ENCODE assay signal across 8 cellular contexts in genomic region chr7:22860784-22861482, GRCh38. TPM values are rescaled to one million over a fixed set of nuclear protein-coding genes. Genes with fewer than 3 reads are reported as not detected.
DNase-seq lines count a peak whose midpoint lies in the region; ATAC-seq and TF ChIP-seq lines count a peak whose summit lies in the region.

No MANE protein-coding gene starts in this region.

- ATAC-seq in stimulated activated naive CD8-positive, alpha-beta T cell treated with anti-CD3 and anti-CD28 coated beads, Interleukin-15, Interleukin-2, amounts not matched to agents 100 U/mL and 50 U/mL, for 24 hours = peak; percentile 21
- ATAC-seq in GM21619 (IDR thresholded peaks at IDR 0.05; ENCODE audit: unreplicated experiment) (no peak), GM19397 (IDR thresholded peaks at IDR 0.05; ENCODE audit: unreplicated experiment) (no peak)

- TF ChIP-seq CTCF in Peyer's patch (IDR thresholded peaks at IDR 0.05) (peak; percentile 12 to 48 (median 34)), esophagus muscularis mucosa (IDR thresholded peaks at IDR 0.05) (peak; percentile 35 to 66 (median 38))

- H3K27me3 ChIP-seq in Peyer's patch = no peaks in the 10 kb centered on the region
- no peaks in the 10 kb centered on the region for H3K27me3 ChIP-seq in esophagus muscularis mucosa

- no peak for TF ChIP-seq POLR2A in Peyer's patch (IDR thresholded peaks at IDR 0.05)
- no peak for TF ChIP-seq POLR2A in esophagus muscularis mucosa (IDR thresholded peaks at IDR 0.05; ENCODE audit: low read depth)

- no peaks in the 10 kb centered on the region for H3K9me3 ChIP-seq in Peyer's patch
- no peaks in the 10 kb centered on the region for H3K9me3 ChIP-seq in esophagus muscularis mucosa

- 59% methylated on average over 4 of the region's 4 CpGs for WGBS in esophagus muscularis mucosa

- H3K27ac ChIP-seq in Peyer's patch (peak overlapping the region in 1 of 4 donors; percentile 12), esophagus muscularis mucosa (replicated peaks in 1 of 4) (peak overlapping the region; percentile 71 to 98 (median 83))

- intact Hi-C loops in esophagus muscularis mucosa (cut with DNase I) = no loop called here

- H3K36me3 ChIP-seq in Peyer's patch = no peaks in the 10 kb centered on the region
- H3K36me3 ChIP-seq in esophagus muscularis mucosa = peaks cover 0 to 59% (median 12%) of the 10 kb centered on the region in 4 donors

- H3K4me1 ChIP-seq in Peyer's patch (peaks cover 0 to 1% (median 0%) of the 10 kb centered on the region in 4 donors), esophagus muscularis mucosa (peaks cover 31 to 76% (median 72%) of the 10 kb centered on the region in 4 donors)

- TF ChIP-seq EP300 in esophagus muscularis mucosa (IDR thresholded peaks at IDR 0.05) = no peak

- peak; percentile 40 for DNase-seq in activated CD4-positive, alpha-beta T cell treated with anti-CD3 and anti-CD28 coated beads for 48 hours
- DNase-seq in activated CD4-positive, alpha-beta T cell treated with anti-CD3 and anti-CD28 coated beads for 4 hours = no peak
- DNase-seq in Peyer's patch = no peak
- DNase-seq in esophagus muscularis mucosa (ENCODE audit: extremely low spot score) = no peak
- peak; percentile 44 for DNase-seq in stimulated activated naive CD8-positive, alpha-beta T cell treated with anti-CD3 and anti-CD28 coated beads, Interleukin-15, Interleukin-2, amounts not matched to agents 100 U/mL and 50 U/mL, for 24 hours
- DNase-seq in EL = no peak

- H3K4me3 ChIP-seq in Peyer's patch (no peak overlapping the region), esophagus muscularis mucosa (no peak overlapping the region)

RNA-seq across cellular contexts. Expression of gene TOMM7, which starts 38.3 kb away (rescaled TPM):
- total RNA-seq in Peyer's patch = 10 to 100 TPM; 78.6 to 89.8 (median 82.8) TPM
- 100 to 1,000 TPM; 141 to 303 (median 267) TPM for total RNA-seq in esophagus muscularis mucosa

Comparison
In these comparisons a context has a peak if more than half of its experiments do, and no peak if none do; other contexts are left out.
1. DNase-seq: peak in activated CD4-positive, alpha-beta T cell treated with anti-CD3 and anti-CD28 coated beads for 48 hours (single experiment) and stimulated activated naive CD8-positive, alpha-beta T cell treated with anti-CD3 and anti-CD28 coated beads, Interleukin-15, Interleukin-2, amounts not matched to agents 100 U/mL and 50 U/mL, for 24 hours (single experiment); none in activated CD4-positive, alpha-beta T cell treated with anti-CD3 and anti-CD28 coated beads for 4 hours (0 of 2), Peyer's patch (0 of 3), esophagus muscularis mucosa (single experiment) and EL (single experiment).